ENCODE assay signal across 8 cellular contexts in the genomic region with DNA sequence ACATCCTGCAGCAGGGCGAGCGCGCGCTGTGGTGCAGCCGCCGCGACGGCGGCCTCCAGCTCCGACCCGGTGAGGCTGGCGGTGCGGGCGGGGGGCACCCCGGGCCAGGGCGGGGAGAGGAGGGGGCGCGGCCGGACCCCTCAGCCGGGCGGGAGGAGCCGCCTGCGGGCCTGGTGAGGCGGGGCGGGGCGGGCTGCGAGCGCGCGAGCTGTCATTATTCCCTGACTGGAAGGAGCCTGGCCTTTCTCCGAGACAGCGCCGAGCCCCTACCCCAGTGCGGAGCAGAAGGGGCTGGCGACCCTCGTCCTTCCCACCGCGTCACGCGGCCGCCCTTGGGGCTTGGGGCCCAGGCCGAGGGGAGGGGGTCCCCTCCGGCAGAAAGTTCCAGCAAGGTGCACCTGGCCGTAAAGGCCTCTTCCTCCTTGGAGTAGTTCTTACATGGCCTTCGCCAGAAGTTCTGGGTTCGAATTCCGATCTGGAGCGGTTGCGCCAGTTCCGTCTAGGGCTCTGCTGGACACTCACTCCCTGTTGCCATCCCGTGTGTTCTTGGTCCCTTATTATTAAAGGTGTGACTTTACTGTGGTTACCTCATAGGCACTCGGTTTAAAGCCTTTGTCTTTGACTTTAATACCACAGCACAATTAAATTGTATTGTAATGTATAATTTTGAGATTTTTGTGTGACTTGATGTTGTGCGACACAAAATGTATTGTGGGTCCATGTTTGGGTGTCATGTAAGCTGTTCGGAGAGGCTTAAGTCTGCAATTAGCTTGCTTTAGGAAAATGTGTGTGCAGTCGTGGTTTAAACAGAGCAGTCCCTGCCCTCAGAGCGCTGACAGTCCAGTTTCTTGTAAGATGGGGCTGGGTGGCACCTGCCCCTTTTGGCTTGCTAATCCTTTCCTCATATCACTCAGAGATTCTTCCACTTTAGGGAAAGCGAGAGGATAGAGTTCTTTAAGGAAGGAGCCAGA. TPM values are rescaled to one million over a fixed set of nuclear protein-coding genes. Genes with fewer than 3 reads are reported as not detected.
DNase-seq lines count a peak whose midpoint lies in the region; ATAC-seq and TF ChIP-seq lines count a peak whose summit lies in the region.

No MANE protein-coding gene starts in this region.

- H3K9me3 ChIP-seq in gastroesophageal sphincter = no peaks in the 10 kb centered on the region

- peak overlapping the region; percentile 91 for H3K4me3 Mint-ChIP-seq in activated CD4-positive, alpha-beta memory T cell treated with anti-CD3 and anti-CD28 coated beads for 36 hours

- POLR2A ChIA-PET in BJ (lab: Charles Lee) = interaction anchor here (0.6 to 1.6 kb wide), 5 partner anchors 76 to 640 kb away, joined by 3 to 5 read pairs (median 3); a partner anchor contains a TSS
- POLR2A ChIA-PET in activated CD4-positive, alpha-beta memory T cell treated with anti-CD3 and anti-CD28 coated beads for 36 hours (lab: Charles Lee) = interaction anchor here (0.6 to 3.7 kb wide), 17 partner anchors 9 to 655 kb away, joined by 3 to 18 read pairs (median 5); a partner anchor contains a TSS

- H3K9me3 Mint-ChIP-seq in activated CD4-positive, alpha-beta memory T cell treated with anti-CD3 and anti-CD28 coated beads for 36 hours = no peaks in the 10 kb centered on the region

- no peaks in the 10 kb centered on the region for H3K27me3 Mint-ChIP-seq in activated CD4-positive, alpha-beta memory T cell treated with anti-CD3 and anti-CD28 coated beads for 36 hours

- H3K9ac ChIP-seq in rectal smooth muscle tissue (ENCODE audit: low read length) = peak overlapping the region; percentile 45

- TF ChIP-seq EP300 in gastroesophageal sphincter (IDR thresholded peaks at IDR 0.05) = no peak

- H3K27ac ChIP-seq in gastroesophageal sphincter = peak overlapping the region; percentile 50 to 96 (median 94)
- H3K27ac ChIP-seq in rectal smooth muscle tissue (ENCODE audit: low read depth, low read length) = peak overlapping the region; percentile 79

- H3K4me3 ChIP-seq in BJ (ENCODE audit: low read depth, low read length) = peak overlapping the region; percentile 69
- peak overlapping the region; percentile 51 to 96 for H3K4me3 ChIP-seq in gastroesophageal sphincter
- H3K4me3 ChIP-seq in rectal smooth muscle tissue (ENCODE audit: low read length) = peak overlapping the region; percentile 82

- ATAC-seq in HG02981 (IDR thresholded peaks at IDR 0.05; ENCODE audit: unreplicated experiment) = peak; percentile 4
- no peak for ATAC-seq in gastroesophageal sphincter
- ATAC-seq in HG02852 (IDR thresholded peaks at IDR 0.05; ENCODE audit: unreplicated experiment) = no peak
- no peak for ATAC-seq in GM18498 (IDR thresholded peaks at IDR 0.05; ENCODE audit: unreplicated experiment)

- no peak for TF ChIP-seq POLR2A in gastroesophageal sphincter (IDR thresholded peaks at IDR 0.05)

- H3K4me1 ChIP-seq in gastroesophageal sphincter = peaks cover 0 to 45% (median 22%) of the 10 kb centered on the region in 3 donors
- H3K4me1 ChIP-seq in rectal smooth muscle tissue (ENCODE audit: control insufficient read depth, insufficient read depth, low read length) = peaks cover 9% of the 10 kb centered on the region

- peaks cover 42% of the 10 kb centered on the region for H3K4me1 Mint-ChIP-seq in activated CD4-positive, alpha-beta memory T cell treated with anti-CD3 and anti-CD28 coated beads for 36 hours (ENCODE audit: low read depth)

- H3K27me3 ChIP-seq in BJ (ENCODE audit: control insufficient read depth, insufficient read depth, low read length) (no peaks in the 10 kb centered on the region), gastroesophageal sphincter (no peaks in the 10 kb centered on the region), rectal smooth muscle tissue (ENCODE audit: control insufficient read depth, insufficient read depth, low read length) (no peaks in the 10 kb centered on the region)

- TF ChIP-seq CTCF in BJ (IDR thresholded peaks at IDR 0.05; ENCODE audit: insufficient read depth, low read depth, low read length) (no peak), gastroesophageal sphincter (IDR thresholded peaks at IDR 0.05) (no peak)

- H3K36me3 Mint-ChIP-seq in activated CD4-positive, alpha-beta memory T cell treated with anti-CD3 and anti-CD28 coated beads for 36 hours = peaks cover 6% of the 10 kb centered on the region

- 43 to 48% methylated on average over 2 to 11 of the region's 57 CpGs for WGBS in gastroesophageal sphincter (ENCODE audit: low coverage in 1 of 2), 2 donors

- intact Hi-C loops in activated CD4-positive, alpha-beta memory T cell treated with anti-CD3 and anti-CD28 coated beads for 36 hours (cut with micrococcal nuclease) = loop anchor here (1.0 to 5.0 kb wide), 2 partner anchors 21 to 184 kb away; a partner anchor contains a TSS

- peak overlapping the region; percentile 76 for H3K27ac Mint-ChIP-seq in activated CD4-positive, alpha-beta memory T cell treated with anti-CD3 and anti-CD28 coated beads for 36 hours

- H3K36me3 ChIP-seq in BJ (ENCODE audit: control insufficient read depth, insufficient read depth, low read length) = no peaks in the 10 kb centered on the region
- no peaks in the 10 kb centered on the region for H3K36me3 ChIP-seq in gastroesophageal sphincter
- no peaks in the 10 kb centered on the region for H3K36me3 ChIP-seq in rectal smooth muscle tissue (ENCODE audit: control insufficient read depth, insufficient read depth, low read length)

- CTCF ChIA-PET in BJ (lab: Yijun Ruan, JAX) = interaction anchor here (1.1 to 2.6 kb wide), 6 partner anchors 9 to 110 kb away, joined by 3 to 10 read pairs (median 5); no protein-coding TSS in a partner anchor
- CTCF ChIA-PET in activated CD4-positive, alpha-beta memory T cell treated with anti-CD3 and anti-CD28 coated beads for 36 hours (lab: Charles Lee) = interaction anchor here (0.7 to 4.4 kb wide), 16 partner anchors 7 to 165 kb away, joined by 3 to 35 read pairs (median 5); a partner anchor contains a TSS

- no peak for DNase-seq in BJ (ENCODE audit: low read depth)
- DNase-seq in activated CD4-positive, alpha-beta memory T cell treated with anti-CD3 and anti-CD28 coated beads for 36 hours = peak; percentile 22
- no peak for DNase-seq in occipital lobe (lab: John Stamatoyannopoulos, UW)

RNA-seq across cellular contexts. Expression of a gene that starts 0.7 kb away (rescaled TPM):
- polyA plus RNA-seq in BJ (2011; rRNA removed) = 4.1 and 7.3 TPM in 2 replicates
- polyA minus RNA-seq in BJ (2011; rRNA and poly(A)+ RNA removed) = 3.7 and 3.9 TPM in 2 replicates
- total RNA-seq in activated CD4-positive, alpha-beta memory T cell treated with anti-CD3 and anti-CD28 coated beads for 36 hours = 10 to 100 TPM; 12.8 to 13.6 TPM
- total RNA-seq in gastroesophageal sphincter = 10 to 100 TPM; 17.1 to 26.9 (median 24.0) TPM
- total RNA-seq in occipital lobe = 166 TPM
